In the genomic region with DNA sequence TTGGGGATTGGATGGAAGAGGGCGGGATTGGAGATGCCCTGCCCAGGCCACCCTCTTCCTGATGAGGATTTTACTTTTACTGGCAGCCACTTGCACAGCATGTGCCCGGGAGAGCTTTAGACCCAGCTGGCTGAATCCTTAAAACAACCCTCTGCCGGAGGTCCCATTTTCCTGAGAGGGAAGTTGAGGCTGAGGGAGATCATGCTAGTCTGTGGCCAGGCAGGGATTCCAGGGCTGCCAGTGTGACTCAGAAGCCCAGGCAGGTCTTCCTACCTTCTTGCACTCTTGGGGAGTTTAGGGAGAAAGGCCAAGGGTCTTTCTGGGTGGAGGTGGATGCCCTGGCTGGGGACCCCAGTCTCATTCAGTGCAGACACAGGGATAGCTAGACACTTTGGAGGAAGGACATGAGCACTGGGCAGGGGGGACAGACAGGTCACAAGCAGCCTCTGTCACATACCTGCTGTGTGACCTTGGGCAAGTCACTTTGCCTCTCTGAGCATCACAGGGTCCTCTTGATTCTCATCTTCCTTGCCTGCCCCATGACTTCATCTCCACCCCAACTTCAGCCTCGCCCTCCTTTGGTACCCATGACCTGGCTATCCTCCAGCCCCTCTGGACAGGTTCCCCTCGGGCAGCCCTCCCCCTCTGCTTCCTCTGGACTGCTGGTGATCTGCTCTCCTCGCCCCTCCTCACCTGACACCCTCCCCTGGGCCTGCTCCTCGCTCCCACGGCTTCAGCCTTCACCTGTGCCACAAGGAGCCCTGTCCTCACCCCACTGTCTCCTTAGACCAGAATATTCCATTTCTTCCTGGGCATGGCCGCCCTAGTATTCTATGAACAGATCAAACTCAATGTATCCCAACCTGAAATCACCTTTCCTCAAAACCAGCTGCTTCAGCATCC, we compare ENCODE assay signal across 16 cellular contexts. TPM values are rescaled to one million over a fixed set of nuclear protein-coding genes. Genes with fewer than 3 reads are reported as not detected.
A peak's percentile ranks its signal among the peaks of the same experiment; 100 is the strongest.
DNase-seq lines count a peak whose midpoint lies in the region; ATAC-seq and TF ChIP-seq lines count a peak whose summit lies in the region.
"Had no signal": no experiment of that assay in that cellular context is flagged by ENCODE, and none has a peak within 500 bp of the region (broad histone marks: within the 10 kb centered on the region; RNA-seq: fewer than 3 reads in every experiment).

No MANE protein-coding gene starts in this region.

- peaks cover 5% of the 10 kb centered on the region for H3K4me1 ChIP-seq in CD8-positive, alpha-beta T cell (ENCODE audit: insufficient read depth, low read length)
- H3K4me1 ChIP-seq in HUES6 (ENCODE audit: control insufficient read depth, insufficient read depth, low read length): peaks cover 7% of the 10 kb centered on the region
- H3K4me1 ChIP-seq: colonic mucosa had no signal

- no peaks in the 10 kb centered on the region for H3K36me3 ChIP-seq in CD8-positive, alpha-beta T cell (ENCODE audit: insufficient read depth, low read length)
- H3K36me3 ChIP-seq in HUES6 (ENCODE audit: control insufficient read depth, insufficient read depth, low read length): no peaks in the 10 kb centered on the region
- H3K36me3 ChIP-seq: colonic mucosa, prostate gland had no signal

- POLR2A ChIA-PET in CD8-positive, alpha-beta T cell (lab: Charles Lee): no interaction called here
- POLR2A ChIA-PET in naive thymus-derived CD8-positive, alpha-beta T cell (lab: Charles Lee): no interaction called here

- TF ChIP-seq CTCF in CD8-positive, alpha-beta T cell (IDR thresholded peaks at IDR 0.05): no peak
- no peak for TF ChIP-seq CTCF in coronary artery (IDR thresholded peaks at IDR 0.05)

- peaks cover 8% of the 10 kb centered on the region for H3K4me1 Mint-ChIP-seq in CD8-positive, alpha-beta T cell (ENCODE audit: low read depth)
- peaks cover 0 to 11% (median 8%) of the 10 kb centered on the region in 4 donors for H3K4me1 Mint-ChIP-seq in naive thymus-derived CD8-positive, alpha-beta T cell
- H3K4me1 Mint-ChIP-seq: activated CD4-positive, alpha-beta T cell treated with anti-CD3 and anti-CD28 coated beads for 36 hours had no signal

- ATAC-seq in CD8-positive, alpha-beta T cell: no peak
- no peak for ATAC-seq in naive thymus-derived CD8-positive, alpha-beta T cell
- ATAC-seq in GM18870 (IDR thresholded peaks at IDR 0.05; ENCODE audit: unreplicated experiment) (no peak), HG03469 (IDR thresholded peaks at IDR 0.05; ENCODE audit: unreplicated experiment) (no peak)

- DNase-seq in CD8-positive, alpha-beta T cell: no peak
- DNase-seq in coronary artery (ENCODE audit: low spot score) (no peak), T1000 (lab: John Stamatoyannopoulos, UW) (no peak), COLO668 (lab: John Stamatoyannopoulos, UW; ENCODE audit: unreplicated experiment) (no peak)
- no peak for DNase-seq in naive thymus-derived CD8-positive, alpha-beta T cell
- DNase-seq: colonic mucosa, kidney glomerular epithelial cell, NCI-H1436 treated with DMSO at 0.1 percent for 48 hours, NCI-H345 had no signal

- intact Hi-C loops in CD8-positive, alpha-beta T cell (cut with DNase I, micrococcal nuclease): no loop called here

- no peak overlapping the region for H3K9ac ChIP-seq in HUES6 (ENCODE audit: low read length)

- H3K27me3 ChIP-seq in CD8-positive, alpha-beta T cell (ENCODE audit: insufficient read depth, low read length): peaks cover 9% of the 10 kb centered on the region
- peaks cover 32% of the 10 kb centered on the region for H3K27me3 ChIP-seq in HUES6 (ENCODE audit: control insufficient read depth, insufficient read depth, low read length)

- no peaks in the 10 kb centered on the region for H3K9me3 ChIP-seq in CD8-positive, alpha-beta T cell (ENCODE audit: low read length)
- no peaks in the 10 kb centered on the region for H3K9me3 ChIP-seq in HUES6 (ENCODE audit: control insufficient read depth, insufficient read depth, low read depth, low read length)
- H3K9me3 ChIP-seq: colonic mucosa, prostate gland had no signal

- peak overlapping the region; percentile 36 for H3K4me3 Mint-ChIP-seq in CD8-positive, alpha-beta T cell
- H3K4me3 Mint-ChIP-seq in naive thymus-derived CD8-positive, alpha-beta T cell: peak overlapping the region in 9 of 10 donors; percentile 8 to 76 (median 60)
- H3K4me3 Mint-ChIP-seq: activated CD4-positive, alpha-beta T cell treated with anti-CD3 and anti-CD28 coated beads for 36 hours had no signal

- peaks cover 27% of the 10 kb centered on the region for H3K27me3 Mint-ChIP-seq in CD8-positive, alpha-beta T cell (ENCODE audit: low read depth)
- H3K27me3 Mint-ChIP-seq in naive thymus-derived CD8-positive, alpha-beta T cell: peaks cover 14 to 39% (median 35%) of the 10 kb centered on the region in 5 donors

- CTCF ChIA-PET in CD8-positive, alpha-beta T cell (lab: Charles Lee): no interaction called here

- H3K4me3 ChIP-seq in CD8-positive, alpha-beta T cell (ENCODE audit: low read depth, low read length): no peak overlapping the region
- H3K4me3 ChIP-seq in HUES6 (ENCODE audit: low read depth, low read length) (peak overlapping the region; percentile 44), coronary artery (peak overlapping the region; percentile 52)
- H3K4me3 ChIP-seq: colonic mucosa had no signal

- no peak overlapping the region for H3K27ac Mint-ChIP-seq in CD8-positive, alpha-beta T cell
- peak overlapping the region in 1 of 10 donors; percentile 44 for H3K27ac Mint-ChIP-seq in naive thymus-derived CD8-positive, alpha-beta T cell
- H3K27ac Mint-ChIP-seq: activated CD4-positive, alpha-beta T cell treated with anti-CD3 and anti-CD28 coated beads for 36 hours had no signal

- no peaks in the 10 kb centered on the region for H3K9me3 Mint-ChIP-seq in CD8-positive, alpha-beta T cell
- peaks cover 0 to 4% (median 0%) of the 10 kb centered on the region in 9 donors for H3K9me3 Mint-ChIP-seq in naive thymus-derived CD8-positive, alpha-beta T cell

- H3K27ac ChIP-seq in CD8-positive, alpha-beta T cell (ENCODE audit: low read depth, low read length): no peak overlapping the region
- H3K27ac ChIP-seq in HUES6 (ENCODE audit: low read depth, low read length): no peak overlapping the region
- H3K27ac ChIP-seq in coronary artery: no peak overlapping the region
- H3K27ac ChIP-seq: colonic mucosa, prostate gland had no signal

- H3K36me3 Mint-ChIP-seq in CD8-positive, alpha-beta T cell: no peaks in the 10 kb centered on the region
- H3K36me3 Mint-ChIP-seq in naive thymus-derived CD8-positive, alpha-beta T cell: no peaks in the 10 kb centered on the region

RNA-seq across cellular contexts. Expression of a gene that starts 11.3 kb away (rescaled TPM):
- total RNA-seq in CD8-positive, alpha-beta T cell: 10 to 100 TPM; 10.7 to 11.7 TPM
- total RNA-seq in naive thymus-derived CD8-positive, alpha-beta T cell: 10 to 100 TPM; 70.4 to 76.0 TPM
- 10 to 100 TPM; 57.8 to 77.5 (median 75.6) TPM for polyA plus RNA-seq in naive thymus-derived CD8-positive, alpha-beta T cell

RNA-seq across cellular contexts. Expression of a gene that starts 15.8 kb away (rescaled TPM):
- not detected for total RNA-seq in CD8-positive, alpha-beta T cell
- not detected for total RNA-seq in naive thymus-derived CD8-positive, alpha-beta T cell
- polyA plus RNA-seq in naive thymus-derived CD8-positive, alpha-beta T cell: not detected
- total RNA-seq: activated CD4-positive, alpha-beta T cell treated with anti-CD3 and anti-CD28 coated beads for 36 hours; epithelial cell of proximal tubule; LHCN-M2 had no signal

Comparison
In these comparisons a context has a peak if more than half of its experiments do, and no peak if none do; other contexts are left out.
1. RNA of a gene that starts 11.3 kb away (total RNA-seq): 70.4 to 76.0 TPM in naive thymus-derived CD8-positive, alpha-beta T cell; 10.7 to 11.7 TPM in CD8-positive, alpha-beta T cell; every median in the first group is over 4 times any median in the second.